In genomic region chr15:63362196-63362595, GRCh38 we compare ENCODE assay signal across 1 cellular context.
TF ChIP-seq lines count a peak whose summit lies in the region.

No MANE protein-coding gene starts in this region.

TF ChIP-seq in K562, 482 proteins besides CTCF, POLR2A, EP300 and RAD21 (continued from another document and continues in another):
- TF ChIP-seq, protein P1, sequence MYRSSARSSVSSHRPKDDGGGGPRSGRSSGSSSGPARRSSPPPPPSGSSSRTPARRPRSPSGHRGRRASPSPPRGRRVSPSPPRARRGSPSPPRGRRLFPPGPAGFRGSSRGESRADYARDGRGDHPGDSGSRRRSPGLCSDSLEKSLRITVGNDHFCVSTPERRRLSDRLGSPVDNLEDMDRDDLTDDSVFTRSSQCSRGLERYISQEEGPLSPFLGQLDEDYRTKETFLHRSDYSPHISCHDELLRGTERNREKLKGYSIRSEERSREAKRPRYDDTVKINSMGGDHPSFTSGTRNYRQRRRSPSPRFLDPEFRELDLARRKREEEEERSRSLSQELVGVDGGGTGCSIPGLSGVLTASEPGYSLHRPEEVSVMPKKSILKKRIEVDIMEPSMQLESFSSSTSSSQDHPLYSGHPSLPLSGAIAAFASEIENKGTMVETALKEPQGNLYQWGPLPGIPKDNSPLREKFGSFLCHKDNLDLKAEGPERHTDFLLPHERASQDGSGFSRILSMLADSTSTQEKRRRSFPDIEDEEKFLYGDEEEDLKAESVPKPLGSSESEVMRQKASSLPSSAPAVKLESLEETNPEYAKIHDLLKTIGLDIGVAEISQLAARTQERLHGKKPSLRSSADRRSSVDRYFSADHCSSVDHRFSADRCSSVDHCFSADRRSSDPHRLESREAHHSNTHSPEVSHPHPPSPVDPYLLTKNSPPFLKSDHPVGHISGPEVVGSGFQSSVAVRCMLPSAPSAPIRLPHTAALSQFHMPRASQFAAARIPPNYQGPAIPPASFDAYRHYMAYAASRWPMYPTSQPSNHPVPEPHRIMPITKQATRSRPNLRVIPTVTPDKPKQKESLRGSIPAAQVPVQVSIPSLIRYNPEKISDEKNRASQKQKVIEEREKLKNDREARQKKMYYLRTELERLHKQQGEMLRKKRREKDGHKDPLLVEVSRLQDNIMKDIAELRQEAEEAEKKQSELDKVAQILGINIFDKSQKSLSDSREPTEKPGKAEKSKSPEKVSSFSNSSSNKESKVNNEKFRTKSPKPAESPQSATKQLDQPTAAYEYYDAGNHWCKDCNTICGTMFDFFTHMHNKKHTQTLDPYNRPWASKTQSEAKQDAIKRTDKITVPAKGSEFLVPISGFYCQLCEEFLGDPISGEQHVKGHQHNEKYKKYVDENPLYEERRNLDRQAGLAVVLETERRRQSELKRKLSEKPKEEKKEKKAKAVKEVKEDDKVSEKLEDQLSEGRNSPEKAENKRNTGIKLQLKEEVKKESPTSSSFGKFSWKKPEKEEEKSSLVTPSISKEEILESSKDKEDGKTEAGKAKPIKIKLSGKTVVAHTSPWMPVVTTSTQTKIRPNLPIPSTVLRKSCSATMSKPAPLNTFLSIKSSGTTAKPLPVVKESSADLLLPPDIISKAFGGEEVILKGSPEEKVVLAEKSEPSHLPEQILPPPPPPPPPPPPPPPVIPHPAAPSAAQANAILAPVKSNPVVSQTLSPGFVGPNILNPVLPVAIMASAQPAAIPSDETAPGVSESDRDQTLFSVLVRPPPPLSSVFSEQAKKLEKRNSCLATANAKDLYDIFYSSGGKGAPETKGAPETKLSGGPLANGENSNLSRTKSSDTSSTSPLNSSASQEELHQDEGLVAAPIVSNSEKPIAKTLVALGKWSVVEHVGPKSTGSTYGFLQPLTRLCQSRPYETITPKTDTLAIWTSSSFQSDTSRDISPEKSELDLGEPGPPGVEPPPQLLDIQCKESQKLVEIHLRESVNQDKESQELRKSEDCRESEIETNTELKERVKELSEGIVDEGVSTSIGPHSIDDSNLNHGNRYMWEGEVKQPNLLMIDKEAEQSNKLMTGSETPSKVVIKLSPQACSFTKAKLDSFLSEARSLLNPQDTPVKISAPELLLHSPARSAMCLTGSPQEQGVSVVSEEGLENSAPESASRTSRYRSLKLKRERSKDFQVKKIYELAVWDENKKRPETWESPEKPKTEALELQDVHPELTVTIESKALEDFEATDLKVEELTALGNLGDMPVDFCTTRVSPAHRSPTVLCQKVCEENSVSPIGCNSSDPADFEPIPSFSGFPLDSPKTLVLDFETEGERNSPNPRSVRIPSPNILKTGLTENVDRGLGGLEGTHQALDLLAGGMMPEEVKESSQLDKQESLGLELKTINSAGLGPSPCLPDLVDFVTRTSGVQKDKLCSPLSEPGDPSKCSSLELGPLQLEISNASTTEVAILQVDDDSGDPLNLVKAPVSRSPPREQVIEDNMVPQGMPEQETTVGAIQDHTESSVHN (IDR thresholded peaks at IDR 0.05; ENCODE audit: borderline replicate concordance in 1 of 2, low read depth in 1 of 2), result no peak
- TF ChIP-seq TBL1XR1 (IDR thresholded peaks at IDR 0.05; ENCODE audit: low read length in 2 of 2) (0 out of 4 replicates have a peak, but pooled peaks of 1 of the 2 experiments have one; percentile 24), ZNF280A (IDR thresholded peaks at IDR 0.05; ENCODE audit: low read depth, partially characterized antibody) (no peak), SRSF9 (IDR thresholded peaks at IDR 0.05; ENCODE audit: borderline replicate concordance, low read depth, low read length) (no peak), RBBP5 (IDR thresholded peaks at IDR 0.05; ENCODE audit: borderline replicate concordance, insufficient read depth, low read length, poor library complexity, severe bottlenecking) (no peak), ZNF589 (CRISPR knock-in tag; IDR thresholded peaks at IDR 0.05; ENCODE audit: low read depth) (no peak), AFF4 (CRISPR knock-in tag; IDR thresholded peaks at IDR 0.05) (no peak), ZNF764 (CRISPR knock-in tag; IDR thresholded peaks at IDR 0.05; ENCODE audit: low read depth) (no peak), ZFX (CRISPR knock-in tag; IDR thresholded peaks at IDR 0.05) (no peak), MYNN (IDR thresholded peaks at IDR 0.05) (0 out of 2 replicates have a peak, but pooled peaks have one; percentile 51), MYNN (CRISPR knock-in tag; IDR thresholded peaks at IDR 0.05) (no peak), ZNF583 (CRISPR knock-in tag; IDR thresholded peaks at IDR 0.05) (no peak), PRMT5 (CRISPR knock-in tag; IDR thresholded peaks at IDR 0.05) (no peak), MLX (CRISPR knock-in tag; conservative IDR thresholded peaks at IDR 0.05) (no peak), TRIM28 (IDR thresholded peaks at IDR 0.05) (no peak), SMAD1 (IDR thresholded peaks at IDR 0.05; ENCODE audit: low read depth, low read length, partially characterized antibody) (no peak), MAFK (IDR thresholded peaks at IDR 0.05; ENCODE audit: low read length) (no peak), NFIC (IDR thresholded peaks at IDR 0.05) (peak; percentile 98), ZNF644 (tag; IDR thresholded peaks at IDR 0.05; ENCODE audit: low read depth) (no peak), CHD1 (IDR thresholded peaks at IDR 0.05; ENCODE audit: low read length) (no peak), LCOR (CRISPR knock-in tag; IDR thresholded peaks at IDR 0.05) (no peak), FOXK1 (CRISPR knock-in tag; IDR thresholded peaks at IDR 0.05; ENCODE audit: borderline replicate concordance) (no peak), CBX1 (IDR thresholded peaks at IDR 0.05; ENCODE audit: low read depth) (no peak), ZNF23 (CRISPR knock-in tag; IDR thresholded peaks at IDR 0.05) (no peak), ZBED1 (IDR thresholded peaks at IDR 0.05) (no peak), NR4A1 (CRISPR knock-in tag; IDR thresholded peaks at IDR 0.05) (no peak), NR4A1 (tag; IDR thresholded peaks at IDR 0.05) (no peak), ZNF384 (IDR thresholded peaks at IDR 0.05; ENCODE audit: low read depth, low read length) (no peak), ZNF143 (CRISPR knock-in tag; IDR thresholded peaks at IDR 0.05) (no peak), PCBP2 (IDR thresholded peaks at IDR 0.05; ENCODE audit: low read depth, low read length, poor library complexity, severe bottlenecking) (no peak), RAD51 (IDR thresholded peaks at IDR 0.05; ENCODE audit: borderline replicate concordance, low read depth) (no peak), TCF15 (CRISPR knock-in tag; IDR thresholded peaks at IDR 0.05) (no peak), KLF10 (CRISPR knock-in tag; IDR thresholded peaks at IDR 0.05) (no peak), MCM3 (IDR thresholded peaks at IDR 0.05) (no peak), ARNT (IDR thresholded peaks at IDR 0.05) (peak in 1 of 2 experiments; percentile 74; a peak in 2 of 4 replicates), POLR2AphosphoS2 (IDR thresholded peaks at IDR 0.05; ENCODE audit: low read length) (no peak), ATF7 (IDR thresholded peaks at IDR 0.05) (peak; percentile 33; the same call in 1 of the 2 replicates), MTA1 (IDR thresholded peaks at IDR 0.05; ENCODE audit: borderline replicate concordance) (peak; percentile 26; the same call in 1 of the 2 replicates), CHCHD3 (CRISPR knock-in tag; IDR thresholded peaks at IDR 0.05) (no peak), NBN (IDR thresholded peaks at IDR 0.05; ENCODE audit: low read depth) (0 out of 2 replicates have a peak, but pooled peaks have one; percentile 25), ZNF431 (CRISPR knock-in tag; IDR thresholded peaks at IDR 0.05) (no peak), SETDB1 (IDR thresholded peaks at IDR 0.05; ENCODE audit: low read length) (no peak), TEAD4 (IDR thresholded peaks at IDR 0.05; ENCODE audit: low read length) (peak; percentile 18; the same call in 1 of the 2 replicates), TEAD4 (CRISPR knock-in tag; IDR thresholded peaks at IDR 0.05; ENCODE audit: borderline replicate concordance) (no peak), ZNF830 (CRISPR knock-in tag; IDR thresholded peaks at IDR 0.05) (no peak), TRIM25 (IDR thresholded peaks at IDR 0.05; ENCODE audit: borderline replicate concordance) (no peak)
- TF ChIP-seq, protein P2, sequence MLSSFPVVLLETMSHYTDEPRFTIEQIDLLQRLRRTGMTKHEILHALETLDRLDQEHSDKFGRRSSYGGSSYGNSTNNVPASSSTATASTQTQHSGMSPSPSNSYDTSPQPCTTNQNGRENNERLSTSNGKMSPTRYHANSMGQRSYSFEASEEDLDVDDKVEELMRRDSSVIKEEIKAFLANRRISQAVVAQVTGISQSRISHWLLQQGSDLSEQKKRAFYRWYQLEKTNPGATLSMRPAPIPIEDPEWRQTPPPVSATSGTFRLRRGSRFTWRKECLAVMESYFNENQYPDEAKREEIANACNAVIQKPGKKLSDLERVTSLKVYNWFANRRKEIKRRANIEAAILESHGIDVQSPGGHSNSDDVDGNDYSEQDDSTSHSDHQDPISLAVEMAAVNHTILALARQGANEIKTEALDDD (IDR thresholded peaks at IDR 0.05), result 0 out of 2 replicates have a peak, but pooled peaks have one; percentile 17
- TF ChIP-seq, protein P3, sequence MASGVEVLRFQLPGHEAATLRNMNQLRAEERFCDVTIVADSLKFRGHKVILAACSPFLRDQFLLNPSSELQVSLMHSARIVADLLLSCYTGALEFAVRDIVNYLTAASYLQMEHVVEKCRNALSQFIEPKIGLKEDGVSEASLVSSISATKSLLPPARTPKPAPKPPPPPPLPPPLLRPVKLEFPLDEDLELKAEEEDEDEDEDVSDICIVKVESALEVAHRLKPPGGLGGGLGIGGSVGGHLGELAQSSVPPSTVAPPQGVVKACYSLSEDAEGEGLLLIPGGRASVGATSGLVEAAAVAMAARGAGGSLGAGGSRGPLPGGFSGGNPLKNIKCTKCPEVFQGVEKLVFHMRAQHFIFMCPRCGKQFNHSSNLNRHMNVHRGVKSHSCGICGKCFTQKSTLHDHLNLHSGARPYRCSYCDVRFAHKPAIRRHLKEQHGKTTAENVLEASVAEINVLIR (CRISPR knock-in tag; IDR thresholded peaks at IDR 0.05), result no peak
- TF ChIP-seq, protein P4, sequence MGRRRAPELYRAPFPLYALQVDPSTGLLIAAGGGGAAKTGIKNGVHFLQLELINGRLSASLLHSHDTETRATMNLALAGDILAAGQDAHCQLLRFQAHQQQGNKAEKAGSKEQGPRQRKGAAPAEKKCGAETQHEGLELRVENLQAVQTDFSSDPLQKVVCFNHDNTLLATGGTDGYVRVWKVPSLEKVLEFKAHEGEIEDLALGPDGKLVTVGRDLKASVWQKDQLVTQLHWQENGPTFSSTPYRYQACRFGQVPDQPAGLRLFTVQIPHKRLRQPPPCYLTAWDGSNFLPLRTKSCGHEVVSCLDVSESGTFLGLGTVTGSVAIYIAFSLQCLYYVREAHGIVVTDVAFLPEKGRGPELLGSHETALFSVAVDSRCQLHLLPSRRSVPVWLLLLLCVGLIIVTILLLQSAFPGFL (CRISPR knock-in tag; IDR thresholded peaks at IDR 0.05), result 0 out of 2 replicates have a peak, but pooled peaks have one; percentile 33
